Comparison of ENCODE assay signal across 1 cellular context in genomic region chr3:183697610-183698317, GRCh38.
TF ChIP-seq lines count a peak whose summit lies in the region.

YEATS2 (plus strand) TSS chr3:183697797; CDS start chr3:183715163, 17,366 bp downstream.

TF ChIP-seq in HepG2, 621 proteins besides CTCF, POLR2A, EP300 and RAD21 (continued from another document and continues in another):
- TF ChIP-seq MYNN (CRISPR knock-in tag; IDR thresholded peaks at IDR 0.05; ENCODE audit: low read depth): no peak
- no peak; the same call in 1 of the 2 replicates for TF ChIP-seq CSRNP1 (CRISPR knock-in tag; IDR thresholded peaks at IDR 0.05)
- no peak for TF ChIP-seq ZNF136 (CRISPR knock-in tag; IDR thresholded peaks at IDR 0.05; ENCODE audit: low read depth)
- 0 out of 4 replicates have a peak, but pooled peaks of 1 of the 2 experiments have one; percentile 41 for TF ChIP-seq KLF16 (CRISPR knock-in tag; IDR thresholded peaks at IDR 0.05)
- TF ChIP-seq IRF9 (CRISPR knock-in tag; IDR thresholded peaks at IDR 0.05; ENCODE audit: borderline replicate concordance): peak; percentile 29; the same call in 1 of the 2 replicates
- TF ChIP-seq ZNF10 (CRISPR knock-in tag; IDR thresholded peaks at IDR 0.05; ENCODE audit: borderline replicate concordance, low read depth): no peak
- TF ChIP-seq ZNF251 (CRISPR knock-in tag; IDR thresholded peaks at IDR 0.05): no peak
- TF ChIP-seq KLF11 (CRISPR knock-in tag; IDR thresholded peaks at IDR 0.05): no peak
- TF ChIP-seq TCF7 (IDR thresholded peaks at IDR 0.05; ENCODE audit: low read depth): no peak
- TF ChIP-seq GABPA (IDR thresholded peaks at IDR 0.05; ENCODE audit: low read depth, low read length): no peak
- no peak for TF ChIP-seq GABPA (CRISPR knock-in tag; IDR thresholded peaks at IDR 0.05; ENCODE audit: low read depth)
- TF ChIP-seq PRDM4 (CRISPR knock-in tag; IDR thresholded peaks at IDR 0.05; ENCODE audit: borderline replicate concordance): no peak
- 0 out of 2 replicates have a peak, but pooled peaks have one; percentile 74 for TF ChIP-seq ZFP82 (CRISPR knock-in tag; IDR thresholded peaks at IDR 0.05; ENCODE audit: borderline replicate concordance)
- TF ChIP-seq PAF1 (CRISPR knock-in tag; IDR thresholded peaks at IDR 0.05): no peak
- TF ChIP-seq EEA1 (CRISPR knock-in tag; IDR thresholded peaks at IDR 0.05; ENCODE audit: borderline replicate concordance): 0 out of 2 replicates have a peak, but pooled peaks have one; percentile 23
- no peak for TF ChIP-seq PLSCR1 (CRISPR knock-in tag; IDR thresholded peaks at IDR 0.05; ENCODE audit: borderline replicate concordance)
- no peak for TF ChIP-seq FOXK1 (CRISPR knock-in tag; IDR thresholded peaks at IDR 0.05; ENCODE audit: borderline replicate concordance, low read depth)
- TF ChIP-seq SUZ12 (IDR thresholded peaks at IDR 0.05; ENCODE audit: low read depth, low read length): no peak
- no peak for TF ChIP-seq DDIT3 (CRISPR knock-in tag; IDR thresholded peaks at IDR 0.05)
- peak; percentile 60 for TF ChIP-seq SPEN (CRISPR knock-in tag; IDR thresholded peaks at IDR 0.05; ENCODE audit: low read depth)
- TF ChIP-seq DMAP1 (CRISPR knock-in tag; IDR thresholded peaks at IDR 0.05): peak; percentile 47; the same call in 1 of the 2 replicates
- no peak for TF ChIP-seq PTBP1 (IDR thresholded peaks at IDR 0.05; ENCODE audit: low read depth, low read length, poor library complexity, severe bottlenecking)
- no peak for TF ChIP-seq IKZF1 (IDR thresholded peaks at IDR 0.05)
- TF ChIP-seq NFE2L2 (IDR thresholded peaks at IDR 0.05; ENCODE audit: low read length): no peak
- TF ChIP-seq ZNF75D (CRISPR knock-in tag; IDR thresholded peaks at IDR 0.05; ENCODE audit: borderline replicate concordance): no peak
- no peak for TF ChIP-seq ZNF503 (CRISPR knock-in tag; IDR thresholded peaks at IDR 0.05)
- TF ChIP-seq RFX1 (IDR thresholded peaks at IDR 0.05): no peak
- TF ChIP-seq RELA (CRISPR knock-in tag; IDR thresholded peaks at IDR 0.05): no peak
- peak; percentile 38 for TF ChIP-seq YY1 (IDR thresholded peaks at IDR 0.05; ENCODE audit: insufficient read depth, insufficient replicate concordance, low read depth, low read length)
- no peak for TF ChIP-seq PREB (CRISPR knock-in tag; IDR thresholded peaks at IDR 0.05)
- TF ChIP-seq CC2D1A (CRISPR knock-in tag; IDR thresholded peaks at IDR 0.05): no peak
- peak; percentile 44; the same call in 1 of the 2 replicates for TF ChIP-seq ELF1 (CRISPR knock-in tag; IDR thresholded peaks at IDR 0.05)
- TF ChIP-seq PCBP2 (optimal IDR thresholded peaks at IDR 0.05; ENCODE audit: low read depth, low read length, poor library complexity, severe bottlenecking): no peak
- TF ChIP-seq ZNF740 (CRISPR knock-in tag; IDR thresholded peaks at IDR 0.05): 0 out of 2 replicates have a peak, but pooled peaks have one; percentile 23
- no peak for TF ChIP-seq ZNF639 (CRISPR knock-in tag; conservative IDR thresholded peaks at IDR 0.05)
- 0 out of 2 replicates have a peak, but pooled peaks have one; percentile 61 for TF ChIP-seq NKX3-1 (CRISPR knock-in tag; IDR thresholded peaks at IDR 0.05)
- TF ChIP-seq MTA1 (CRISPR knock-in tag; IDR thresholded peaks at IDR 0.05; ENCODE audit: borderline replicate concordance): no peak
- TF ChIP-seq GTF2F1 (IDR thresholded peaks at IDR 0.05; ENCODE audit: low read length): no peak
- TF ChIP-seq ZNF883 (CRISPR knock-in tag; IDR thresholded peaks at IDR 0.05; ENCODE audit: not compliant biosample characterization): peak; percentile 81
- TF ChIP-seq PHF8 (CRISPR knock-in tag; IDR thresholded peaks at IDR 0.05): peak; percentile 87
- no peak for TF ChIP-seq HNF1B (CRISPR knock-in tag; IDR thresholded peaks at IDR 0.05)
- peak; percentile 66 for TF ChIP-seq PATZ1 (CRISPR knock-in tag; IDR thresholded peaks at IDR 0.05)
- TF ChIP-seq LCORL (IDR thresholded peaks at IDR 0.05): no peak
- peak; percentile 12; the same call in 1 of the 2 replicates for TF ChIP-seq LCORL (CRISPR knock-in tag; IDR thresholded peaks at IDR 0.05)
- no peak for TF ChIP-seq GPBP1L1 (CRISPR knock-in tag; IDR thresholded peaks at IDR 0.05)
- no peak for TF ChIP-seq ZNF775 (CRISPR knock-in tag; IDR thresholded peaks at IDR 0.05; ENCODE audit: borderline replicate concordance)
- peak; percentile 92 for TF ChIP-seq MYC (CRISPR knock-in tag; IDR thresholded peaks at IDR 0.05; ENCODE audit: borderline replicate concordance)
- TF ChIP-seq TAF1 (CRISPR knock-in tag; IDR thresholded peaks at IDR 0.05): peak; percentile 49
